In genomic region chr16:48434653-48435318, GRCh38 we compare ENCODE assay signal across 11 cellular contexts. TPM values are rescaled to one million over a fixed set of nuclear protein-coding genes. Genes with fewer than 3 reads are reported as not detected.
DNase-seq lines count a peak whose midpoint lies in the region; ATAC-seq and TF ChIP-seq lines count a peak whose summit lies in the region.
"Had no signal": no experiment of that assay in that cellular context is flagged by ENCODE, and none has a peak within 500 bp of the region (broad histone marks: within the 10 kb centered on the region; RNA-seq: fewer than 3 reads in every experiment).

No MANE protein-coding gene starts in this region.

- H3K9me3 ChIP-seq in breast epithelium (no peaks in the 10 kb centered on the region), tibial nerve (no peaks in the 10 kb centered on the region)

- H3K4me3 ChIP-seq in breast epithelium (no peak overlapping the region), tibial nerve (no peak overlapping the region)

- H3K36me3 ChIP-seq in breast epithelium (no peaks in the 10 kb centered on the region), tibial nerve (no peaks in the 10 kb centered on the region)

- ATAC-seq in HG03432 (IDR thresholded peaks at IDR 0.05; ENCODE audit: unreplicated experiment) (no peak), HG02885 (IDR thresholded peaks at IDR 0.05; ENCODE audit: poor library complexity, unreplicated experiment) (no peak)
- ATAC-seq: activated T-cell treated with anti-CD3 and anti-CD28 coated beads, Interleukin-2, amount 50 U/mL, for 72 hours had no signal

- WGBS in tibial nerve, 2 donors, result 28 to 40% methylated on average over 4 of the region's 4 CpGs

- peaks cover 9% of the 10 kb centered on the region for H3K4me1 Mint-ChIP-seq in MCF 10A (ENCODE audit: insufficient read depth, unreplicated experiment)

- H3K27me3 ChIP-seq in breast epithelium, result no peaks in the 10 kb centered on the region
- no peaks in the 10 kb centered on the region for H3K27me3 ChIP-seq in tibial nerve

- peak in 1 of 2 donors; percentile 40 for TF ChIP-seq EP300 in tibial nerve (IDR thresholded peaks at IDR 0.05)

- POLR2A ChIA-PET in MCF 10A (lab: Yijun Ruan, JAX), result no interaction called here

- CTCF ChIA-PET in MCF 10A (lab: Yijun Ruan, JAX), result interaction anchor here (0.7 kb wide), 1 partner anchor 12 kb away, joined by 3 read pairs; no protein-coding TSS in a partner anchor

- no peak for TF ChIP-seq POLR2A in breast epithelium (IDR thresholded peaks at IDR 0.05)
- no peak for TF ChIP-seq POLR2A in tibial nerve (IDR thresholded peaks at IDR 0.05)

- H3K9me3 Mint-ChIP-seq in MCF 10A (ENCODE audit: unreplicated experiment), result no peaks in the 10 kb centered on the region
- H3K9me3 Mint-ChIP-seq: activated T-cell treated with anti-CD3 and anti-CD28 coated beads, Interleukin-2, amount 50 U/mL, for 72 hours had no signal

- H3K27ac ChIP-seq in breast epithelium, result no peak overlapping the region
- peak overlapping the region in 3 of 4 donors; percentile 11 to 37 (median 17) for H3K27ac ChIP-seq in tibial nerve

- no TSS peak for BruUV-seq in MCF 10A (replicated peaks; lab: Mats Ljungman, UMichigan)

- no peak overlapping the region for H3K27ac Mint-ChIP-seq in MCF 10A (ENCODE audit: low read depth, unreplicated experiment)
- H3K27ac Mint-ChIP-seq: activated T-cell treated with anti-CD3 and anti-CD28 coated beads, Interleukin-2, amount 50 U/mL, for 72 hours had no signal

- H3K27me3 Mint-ChIP-seq in MCF 10A (ENCODE audit: insufficient read depth, unreplicated experiment), result no peaks in the 10 kb centered on the region

- H3K4me1 ChIP-seq in breast epithelium (no peaks in the 10 kb centered on the region), tibial nerve (peaks cover 0 to 5% (median 2%) of the 10 kb centered on the region in 4 donors)

- no peak for TF ChIP-seq CTCF in MCF 10A (IDR thresholded peaks at IDR 0.05; ENCODE audit: unreplicated experiment)
- no peak for TF ChIP-seq CTCF in breast epithelium (IDR thresholded peaks at IDR 0.05)
- TF ChIP-seq CTCF in tibial nerve (IDR thresholded peaks at IDR 0.05), result no peak

- H3K4me3 Mint-ChIP-seq in MCF 10A (ENCODE audit: unreplicated experiment), result no peak overlapping the region
- H3K4me3 Mint-ChIP-seq: activated T-cell treated with anti-CD3 and anti-CD28 coated beads, Interleukin-2, amount 50 U/mL, for 72 hours had no signal

- intact Hi-C loops in MCF 10A (cut with micrococcal nuclease) (no loop called here), breast epithelium (cut with DNase I; ENCODE audit: low total_unique reads) (no loop called here)

- no peaks in the 10 kb centered on the region for H3K36me3 Mint-ChIP-seq in MCF 10A (ENCODE audit: insufficient read depth, unreplicated experiment)

- DNase-seq in MCF 10A (ENCODE audit: unreplicated experiment) (peak; percentile 38), breast epithelium (ENCODE audit: low spot score in 2 of 2) (no peak), SKM-1 (lab: John Stamatoyannopoulos, UW; ENCODE audit: unreplicated experiment) (peak; percentile 90), hepatic stellate cell (ENCODE audit: low spot score) (peak; percentile 24), tibial nerve (ENCODE audit: low spot score in 2 of 2) (no peak), NCI-H524 (lab: John Stamatoyannopoulos, UW) (no peak)
- DNase-seq: activated T-cell treated with anti-CD3 and anti-CD28 coated beads, Interleukin-2, amount 50 U/mL, for 72 hours; NCI-H69; stimulated activated CD4-positive, alpha-beta T cell treated with anti-CD3 and anti-CD28 coated beads, Interleukin-4, amount 100 ng/mL, for 4 hours had no signal

RNA-seq across cellular contexts. Expression of gene SIAH1, which starts 49.6 kb away (rescaled TPM):
- total RNA-seq in MCF 10A (2022) (19.9 and 22.4 TPM in 2 replicates), breast epithelium (10 to 100 TPM; 36.2 to 45.2 (median 44.2) TPM), tibial nerve (10 to 100 TPM; 26.1 to 44.3 (median 40.1) TPM)

Comparison
In these comparisons a context has a peak if more than half of its experiments do, and no peak if none do; other contexts are left out.
1. DNase-seq: peak in MCF 10A (single experiment), SKM-1 (single experiment) and hepatic stellate cell (single experiment); none in breast epithelium (0 of 2), tibial nerve (0 of 2) and NCI-H524 (0 of 2).
2. H3K27ac ChIP-seq: peak in tibial nerve (3 of 4); none in breast epithelium (0 of 2).